In the genomic region with DNA sequence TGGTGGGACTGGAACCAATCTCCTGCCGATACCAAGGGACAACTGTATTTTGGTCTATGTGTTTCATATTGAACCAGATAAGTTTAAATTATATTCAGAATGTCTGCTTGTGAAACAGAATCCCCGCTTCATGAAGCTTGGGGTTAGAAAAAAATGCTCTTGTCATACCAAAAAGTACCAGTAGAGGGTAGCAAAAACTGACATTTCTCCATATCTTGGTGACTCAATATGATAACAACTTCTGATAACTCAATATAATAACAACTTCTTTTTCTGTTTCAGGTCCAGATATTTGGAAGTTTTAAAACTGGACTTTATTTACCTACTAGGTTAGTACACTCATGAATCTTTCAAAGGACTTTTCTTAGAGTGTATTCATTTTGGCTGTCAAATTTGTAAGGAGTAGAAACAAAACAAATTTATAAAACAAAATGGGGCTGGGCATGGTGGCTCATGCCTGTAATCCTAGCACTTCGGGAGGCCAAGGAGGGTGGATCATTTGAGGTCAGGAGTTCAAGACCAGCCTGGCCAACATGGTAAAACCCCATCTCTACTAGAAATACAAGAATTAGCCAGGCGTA, we compare ENCODE assay signal across 9 cellular contexts. TPM values are rescaled to one million over a fixed set of nuclear protein-coding genes. Genes with fewer than 3 reads are reported as not detected.
A peak's percentile ranks its signal among the peaks of the same experiment; 100 is the strongest.
DNase-seq lines count a peak whose midpoint lies in the region; ATAC-seq and TF ChIP-seq lines count a peak whose summit lies in the region.
"Had no signal": no experiment of that assay in that cellular context is flagged by ENCODE, and none has a peak within 500 bp of the region (broad histone marks: within the 10 kb centered on the region; RNA-seq: fewer than 3 reads in every experiment).

No MANE protein-coding gene starts in this region.

- peak overlapping the region; percentile 71 for H3K27ac Mint-ChIP-seq in activated T-cell treated with anti-CD3 and anti-CD28 coated beads, Interleukin-2, amount 50 U/mL, for 24 hours
- H3K27ac Mint-ChIP-seq in activated CD4-positive, alpha-beta memory T cell treated with anti-CD3 and anti-CD28 coated beads for 36 hours = peak overlapping the region; percentile 46
- H3K27ac Mint-ChIP-seq: stimulated activated naive CD8-positive, alpha-beta T cell treated with anti-CD3 and anti-CD28 coated beads, Interleukin-15, Interleukin-2, amounts not matched to agents 100 ng/mL and 50 ng/mL, for 24 hours had no signal

- CTCF ChIA-PET in activated CD4-positive, alpha-beta memory T cell treated with anti-CD3 and anti-CD28 coated beads for 36 hours (lab: Charles Lee) = interaction anchor here (0.6 to 9.1 kb wide), 18 partner anchors 13 to 592 kb away, joined by 3 to 174 read pairs (median 3); partner anchors contain the start of gene CNEP1R1

- H3K4me3 Mint-ChIP-seq in activated T-cell treated with anti-CD3 and anti-CD28 coated beads, Interleukin-2, amount 50 U/mL, for 24 hours = no peak overlapping the region
- H3K4me3 Mint-ChIP-seq in activated CD4-positive, alpha-beta memory T cell treated with anti-CD3 and anti-CD28 coated beads for 36 hours = no peak overlapping the region
- H3K4me3 Mint-ChIP-seq: stimulated activated naive CD8-positive, alpha-beta T cell treated with anti-CD3 and anti-CD28 coated beads, Interleukin-15, Interleukin-2, amounts not matched to agents 100 ng/mL and 50 ng/mL, for 24 hours had no signal

- no peaks in the 10 kb centered on the region for H3K36me3 ChIP-seq in smooth muscle cell (ENCODE audit: low read depth)

- H3K27me3 Mint-ChIP-seq in activated T-cell treated with anti-CD3 and anti-CD28 coated beads, Interleukin-2, amount 50 U/mL, for 24 hours = no peaks in the 10 kb centered on the region
- H3K27me3 Mint-ChIP-seq in activated CD4-positive, alpha-beta memory T cell treated with anti-CD3 and anti-CD28 coated beads for 36 hours = no peaks in the 10 kb centered on the region
- H3K27me3 Mint-ChIP-seq: stimulated activated naive CD8-positive, alpha-beta T cell treated with anti-CD3 and anti-CD28 coated beads, Interleukin-15, Interleukin-2, amounts not matched to agents 100 ng/mL and 50 ng/mL, for 24 hours had no signal

- no peaks in the 10 kb centered on the region for H3K27me3 ChIP-seq in smooth muscle cell (ENCODE audit: low read depth)

- no peak for DNase-seq in activated T-cell treated with anti-CD3 and anti-CD28 coated beads, Interleukin-2, amount 50 U/mL, for 24 hours
- DNase-seq in activated T-cell treated with anti-CD3 and anti-CD28 coated beads for 4 hours = no peak
- DNase-seq in LNCaP clone FGC (ENCODE audit: low read depth) = no peak
- DNase-seq in activated CD4-positive, alpha-beta memory T cell treated with anti-CD3 and anti-CD28 coated beads for 36 hours = no peak
- DNase-seq in glomerular visceral epithelial cell (ENCODE audit: extremely low spot score) = peak; percentile 60
- DNase-seq in smooth muscle cell (lab: John Stamatoyannopoulos, UW; ENCODE audit: unreplicated experiment) = no peak

- intact Hi-C loops in activated CD4-positive, alpha-beta memory T cell treated with anti-CD3 and anti-CD28 coated beads for 36 hours (cut with micrococcal nuclease) = loop anchor here (1.0 to 10.0 kb wide), 5 partner anchors 113 to 591 kb away; no protein-coding TSS in a partner anchor

- H2AFZ ChIP-seq in smooth muscle cell (ENCODE audit: low read depth) = no peak overlapping the region

- ATAC-seq in HG03378 (IDR thresholded peaks at IDR 0.05; ENCODE audit: unreplicated experiment) = no peak
- no peak for ATAC-seq in HG03439 (IDR thresholded peaks at IDR 0.05; ENCODE audit: unreplicated experiment)

- H3K4me3 ChIP-seq in LNCaP clone FGC (ENCODE audit: low read depth, low read length) (no peak overlapping the region), smooth muscle cell (no peak overlapping the region)

- WGBS in smooth muscle cell (ENCODE audit: low lambda C conversion rate) = 63% methylated on average over 4 of the region's 4 CpGs

- H3F3A ChIP-seq in smooth muscle cell (ENCODE audit: low read depth) = no peaks in the 10 kb centered on the region

- no peak overlapping the region for H3K9ac ChIP-seq in smooth muscle cell (ENCODE audit: low read depth)

- peaks cover 13% of the 10 kb centered on the region for H3K4me1 ChIP-seq in smooth muscle cell (ENCODE audit: low read depth)

- H3K79me2 ChIP-seq in smooth muscle cell (ENCODE audit: low read depth) = no peaks in the 10 kb centered on the region

- no peaks in the 10 kb centered on the region for H3K9me3 Mint-ChIP-seq in activated T-cell treated with anti-CD3 and anti-CD28 coated beads, Interleukin-2, amount 50 U/mL, for 24 hours
- H3K9me3 Mint-ChIP-seq in activated CD4-positive, alpha-beta memory T cell treated with anti-CD3 and anti-CD28 coated beads for 36 hours = no peaks in the 10 kb centered on the region
- H3K9me3 Mint-ChIP-seq: stimulated activated naive CD8-positive, alpha-beta T cell treated with anti-CD3 and anti-CD28 coated beads, Interleukin-15, Interleukin-2, amounts not matched to agents 100 ng/mL and 50 ng/mL, for 24 hours had no signal

- no peaks in the 10 kb centered on the region for H3K9me3 ChIP-seq in smooth muscle cell (replicated peaks; ENCODE audit: low read depth)

- POLR2A ChIA-PET in activated CD4-positive, alpha-beta memory T cell treated with anti-CD3 and anti-CD28 coated beads for 36 hours (lab: Charles Lee) = interaction anchor here (1.5 kb wide), 1 partner anchor 189 kb away, joined by 3 read pairs; the partner anchor contains the start of gene CNEP1R1

- peaks cover 26% of the 10 kb centered on the region for H3K4me1 Mint-ChIP-seq in activated T-cell treated with anti-CD3 and anti-CD28 coated beads, Interleukin-2, amount 50 U/mL, for 24 hours (ENCODE audit: low read depth)
- peaks cover 14% of the 10 kb centered on the region for H3K4me1 Mint-ChIP-seq in activated CD4-positive, alpha-beta memory T cell treated with anti-CD3 and anti-CD28 coated beads for 36 hours (ENCODE audit: low read depth)

- peaks cover 72% of the 10 kb centered on the region for H3K36me3 Mint-ChIP-seq in activated T-cell treated with anti-CD3 and anti-CD28 coated beads, Interleukin-2, amount 50 U/mL, for 24 hours (ENCODE audit: low read depth)
- peaks cover 21% of the 10 kb centered on the region for H3K36me3 Mint-ChIP-seq in activated CD4-positive, alpha-beta memory T cell treated with anti-CD3 and anti-CD28 coated beads for 36 hours

- TF ChIP-seq CTCF in LNCaP clone FGC (IDR thresholded peaks at IDR 0.05; ENCODE audit: control insufficient read depth, extremely low read depth, insufficient read depth) (peak; percentile 61), smooth muscle cell (IDR thresholded peaks at IDR 0.05; ENCODE audit: borderline replicate concordance, insufficient read depth, poor library complexity, severe bottlenecking) (peak; percentile 79)

- no peak overlapping the region for H3K4me2 ChIP-seq in smooth muscle cell

- H4K20me1 ChIP-seq in smooth muscle cell (ENCODE audit: low read depth) = peaks cover 9% of the 10 kb centered on the region

- H3K27ac ChIP-seq in smooth muscle cell (ENCODE audit: low read depth) = no peak overlapping the region

RNA-seq across cellular contexts. Expression of gene ADCY7, which starts 52.3 kb away (rescaled TPM):
- total RNA-seq in activated CD4-positive, alpha-beta memory T cell treated with anti-CD3 and anti-CD28 coated beads for 36 hours = 100 to 1,000 TPM in 1 of 2 experiments, 10 to 100 TPM in 1; 100.0 to 107 TPM
- total RNA-seq in smooth muscle cell = 31.6 and 37.1 TPM in 2 replicates
- polyA plus RNA-seq in smooth muscle cell = 28.1 and 30.7 TPM in 2 replicates
